In genomic region chr11:25119416-25119815, GRCh38 we compare ENCODE assay signal across 4 cellular contexts.
TF ChIP-seq lines count a peak whose summit lies in the region.

No MANE protein-coding gene starts in this region.

TF ChIP-seq in HepG2, 621 proteins besides CTCF, POLR2A, EP300 and RAD21:
- TF ChIP-seq SNAI1 (CRISPR knock-in tag; IDR thresholded peaks at IDR 0.05; ENCODE audit: borderline replicate concordance) (no peak), MAFF (IDR thresholded peaks at IDR 0.05; ENCODE audit: low read depth, low read length) (peak; percentile 81), IKZF1 (IDR thresholded peaks at IDR 0.05) (no peak), U2AF1 (optimal IDR thresholded peaks at IDR 0.05; ENCODE audit: low read depth, low read length) (no peak), MAFK (conservative IDR thresholded peaks at IDR 0.05 in 1 of 2, IDR thresholded peaks at IDR 0.05 in 1 of 2; ENCODE audit: low read length in 2 of 2) (peak; percentile 70 to 86), UBTF (CRISPR knock-in tag; IDR thresholded peaks at IDR 0.05) (no peak), ZNF724P (CRISPR knock-in tag; IDR thresholded peaks at IDR 0.05; ENCODE audit: borderline replicate concordance) (no peak), NFIB (CRISPR knock-in tag; IDR thresholded peaks at IDR 0.05; ENCODE audit: borderline replicate concordance) (no peak)

TF ChIP-seq in A549, 52 proteins besides CTCF, POLR2A, EP300 and RAD21:
- TF ChIP-seq CHD4 (IDR thresholded peaks at IDR 0.05; ENCODE audit: borderline replicate concordance) (no peak), HOXA7 (CRISPR knock-in tag; IDR thresholded peaks at IDR 0.05) (no peak), JUN (IDR thresholded peaks at IDR 0.05) (no peak), JUNB (IDR thresholded peaks at IDR 0.05) (no peak), HOXB5 (CRISPR knock-in tag; IDR thresholded peaks at IDR 0.05) (no peak), BHLHE40 (IDR thresholded peaks at IDR 0.05; ENCODE audit: low read depth, low read length) (no peak), NR3C1 (IDR thresholded peaks at IDR 0.05) (no peak), MAFK (IDR thresholded peaks at IDR 0.05; ENCODE audit: partially characterized antibody) (peak; percentile 80), BCL3 (IDR thresholded peaks at IDR 0.05) (no peak)

TF ChIP-seq in IMR-90, 13 proteins besides CTCF, POLR2A, EP300 and RAD21:
- TF ChIP-seq CHD1 (IDR thresholded peaks at IDR 0.05; ENCODE audit: low read depth, low read length): no peak
- no peak for TF ChIP-seq CEBPB (IDR thresholded peaks at IDR 0.05; ENCODE audit: low read depth, low read length)
- peak; percentile 80 for TF ChIP-seq MAFK (IDR thresholded peaks at IDR 0.05; ENCODE audit: low read depth, low read length)
- TF ChIP-seq MAZ (IDR thresholded peaks at IDR 0.05; ENCODE audit: borderline replicate concordance, low read depth, low read length): no peak
TF ChIP-seq in IMR-90: peak in this region for 1.

TF ChIP-seq in K562, 482 proteins besides CTCF, POLR2A, EP300 and RAD21:
- TF ChIP-seq MXD1 (CRISPR knock-in tag; IDR thresholded peaks at IDR 0.05; ENCODE audit: borderline replicate concordance, poor library complexity, severe bottlenecking) (no peak), MAFF (IDR thresholded peaks at IDR 0.05; ENCODE audit: low read length) (peak; percentile 35), ZNF316 (IDR thresholded peaks at IDR 0.05) (peak; percentile 40; the same call in 1 of the 2 replicates), SP2 (IDR thresholded peaks at IDR 0.05; ENCODE audit: extremely low read depth, low read depth, low read length, poor library complexity, severe bottlenecking) (no peak), XRCC3 (IDR thresholded peaks at IDR 0.05) (no peak), ZNF384 (IDR thresholded peaks at IDR 0.05; ENCODE audit: low read depth, low read length) (no peak), ZNF592 (IDR thresholded peaks at IDR 0.05) (no peak), NFYB (IDR thresholded peaks at IDR 0.05; ENCODE audit: extremely low read depth, insufficient read length) (no peak)
